Comparison of ENCODE assay signal across 20 cellular contexts in genomic region chr3:14524920-14525660, GRCh38. TPM values are rescaled to one million over a fixed set of nuclear protein-coding genes. Genes with fewer than 3 reads are reported as not detected.
DNase-seq lines count a peak whose midpoint lies in the region; ATAC-seq, FAIRE-seq and TF ChIP-seq lines count a peak whose summit lies in the region.
"Had no signal": no experiment of that assay in that cellular context is flagged by ENCODE, and none has a peak within 500 bp of the region (broad histone marks: within the 10 kb centered on the region; RNA-seq: fewer than 3 reads in every experiment).

No MANE protein-coding gene starts in this region.

- DNase-seq in bronchial epithelial cell (ENCODE audit: low read depth) (no peak), right cardiac atrium (peak in 1 of 3 donors; percentile 34), DMS53 treated with DMSO at 0.1 percent for 48 hours (lab: John Stamatoyannopoulos, UW; ENCODE audit: unreplicated experiment) (no peak), T1000 (lab: John Stamatoyannopoulos, UW) (no peak), DMS 273 treated with DMSO at 0.1 percent for 48 hours (lab: John Stamatoyannopoulos, UW) (no peak), NCI-H1694 (lab: John Stamatoyannopoulos, UW) (no peak)
- DNase-seq: activated CD4-positive, alpha-beta T cell treated with anti-CD3 and anti-CD28 coated beads, Interleukin-2, amount 10 ng/mL, durations not matched to agents 7 days and 5 days; CD8-positive, alpha-beta memory T cell; effector CD4-positive, alpha-beta T cell; H7; retina; stimulated activated CD4-positive, alpha-beta T cell treated with anti-CD3 and anti-CD28 coated beads, Interleukin-2, amount 100 ng/mL, for 24 hours had no signal

- peaks cover 3% of the 10 kb centered on the region for H3K27me3 ChIP-seq in ACC112 (ENCODE audit: insufficient read depth, low read length)
- H3K27me3 ChIP-seq in bronchial epithelial cell (ENCODE audit: control insufficient read depth, insufficient read depth, low read length), result no peaks in the 10 kb centered on the region
- H3K27me3 ChIP-seq in right cardiac atrium (ENCODE audit: control insufficient read depth, insufficient read depth), result no peaks in the 10 kb centered on the region
- no peaks in the 10 kb centered on the region for H3K27me3 ChIP-seq in rectal smooth muscle tissue (ENCODE audit: control insufficient read depth, insufficient read depth, low read length)
- H3K27me3 ChIP-seq: breast epithelium had no signal

- peak overlapping the region; percentile 32; the same call in 1 of the 2 replicates for H3K4me3 ChIP-seq in ACC112 (ENCODE audit: low read depth, low read length)
- H3K4me3 ChIP-seq in bronchial epithelial cell (ENCODE audit: low read depth, low read length), result no peak overlapping the region
- no peak overlapping the region for H3K4me3 ChIP-seq in right cardiac atrium (ENCODE audit: low read length)
- peak overlapping the region; percentile 52 for H3K4me3 ChIP-seq in rectal smooth muscle tissue (ENCODE audit: low read length)
- H3K4me3 ChIP-seq: SK-N-MC had no signal

- no peaks in the 10 kb centered on the region for H3K79me2 ChIP-seq in ACC112 (ENCODE audit: control insufficient read depth, insufficient read depth, low read length, unreplicated experiment)

- TF ChIP-seq CTCF in bronchial epithelial cell (IDR thresholded peaks at IDR 0.05; ENCODE audit: insufficient read depth, low read length, severe bottlenecking), result no peak

- no peak overlapping the region for H3K9ac ChIP-seq in rectal smooth muscle tissue (ENCODE audit: low read length)

- FAIRE-seq in bronchial epithelial cell (lab: Jason Lieb, UNC), result peak; percentile 7
- FAIRE-seq: TTC549 had no signal

- WGBS in right cardiac atrium, result 93% methylated on average over 9 of the region's 9 CpGs

- intact Hi-C loops in right cardiac atrium (cut with DNase I), result no loop called here

- peaks cover 5% of the 10 kb centered on the region for H3K4me1 ChIP-seq in ACC112 (ENCODE audit: control insufficient read depth, insufficient read depth, low read length, unreplicated experiment)
- H3K4me1 ChIP-seq in right cardiac atrium (ENCODE audit: control insufficient read depth, insufficient read depth, low read length), result peaks cover 7% of the 10 kb centered on the region
- H3K4me1 ChIP-seq in rectal smooth muscle tissue (ENCODE audit: control insufficient read depth, insufficient read depth, low read length), result peaks cover 5% of the 10 kb centered on the region
- H3K4me1 ChIP-seq: breast epithelium had no signal

- H3K36me3 ChIP-seq in ACC112 (ENCODE audit: insufficient read depth, low read length) (no peaks in the 10 kb centered on the region), bronchial epithelial cell (ENCODE audit: control insufficient read depth, insufficient read depth, low read length) (no peaks in the 10 kb centered on the region), rectal smooth muscle tissue (ENCODE audit: control insufficient read depth, insufficient read depth, low read length) (no peaks in the 10 kb centered on the region)
- H3K36me3 ChIP-seq: breast epithelium had no signal

- no peak overlapping the region for H2AFZ ChIP-seq in ACC112 (ENCODE audit: low read length, unreplicated experiment)

- no peak for ATAC-seq in right cardiac atrium
- ATAC-seq: activated naive CD4-positive, alpha-beta T cell treated with anti-CD3 and anti-CD28 coated beads, Interleukin-2, amount 50 U/mL, for 72 hours; naive thymus-derived CD8-positive, alpha-beta T cell had no signal

- no peaks in the 10 kb centered on the region for H3K9me3 ChIP-seq in right cardiac atrium (ENCODE audit: control insufficient read depth, low read length)
- H3K9me3 ChIP-seq: breast epithelium had no signal

- H3K27ac ChIP-seq in ACC112 (ENCODE audit: low read depth, low read length) (no peak overlapping the region), right cardiac atrium (ENCODE audit: low read length) (peak overlapping the region; percentile 92), rectal smooth muscle tissue (ENCODE audit: low read depth, low read length) (peak overlapping the region; percentile 40)
- H3K27ac ChIP-seq: HL-60, SK-N-MC had no signal

RNA-seq across cellular contexts. Expression of gene GRIP2, which starts 15.1 kb away (rescaled TPM):
- under 0.01 TPM in 2 replicates for total RNA-seq in bronchial epithelial cell
- total RNA-seq in right cardiac atrium, result 10 to 100 TPM in 3 of 4 donors, 1 to 10 TPM in 1; 8.7 to 14.5 (median 13.0) TPM
- polyA plus RNA-seq in right cardiac atrium, result 9.9 TPM
- total RNA-seq: activated naive CD4-positive, alpha-beta T cell treated with anti-CD3 and anti-CD28 coated beads, Interleukin-2, amount 50 U/mL, for 72 hours; CD8-positive, alpha-beta memory T cell; naive thymus-derived CD8-positive, alpha-beta T cell had no signal
- polyA plus RNA-seq: CD8-positive, alpha-beta memory T cell; naive thymus-derived CD8-positive, alpha-beta T cell had no signal

Comparison
In these comparisons a context has a peak if more than half of its experiments do, and no peak if none do; other contexts are left out.
1. H3K4me3 ChIP-seq: peak in ACC112 (single experiment) and rectal smooth muscle tissue (single experiment); none in bronchial epithelial cell (single experiment) and right cardiac atrium (single experiment).